ENCODE assay signal across 25 cellular contexts in genomic region chr2:68359889-68360288, GRCh38. TPM values are rescaled to one million over a fixed set of nuclear protein-coding genes. Genes with fewer than 3 reads are reported as not detected.
A peak's percentile ranks its signal among the peaks of the same experiment; 100 is the strongest.
DNase-seq lines count a peak whose midpoint lies in the region; ATAC-seq, FAIRE-seq and TF ChIP-seq lines count a peak whose summit lies in the region.
"Had no signal": no experiment of that assay in that cellular context is flagged by ENCODE, and none has a peak within 500 bp of the region (broad histone marks: within the 10 kb centered on the region; RNA-seq: fewer than 3 reads in every experiment).

No MANE protein-coding gene starts in this region.

- H3K36me3 ChIP-seq in PC-3 (ENCODE audit: low read depth, low read length), result no peaks in the 10 kb centered on the region
- H3K36me3 ChIP-seq in pancreas, result no peaks in the 10 kb centered on the region
- H3K36me3 ChIP-seq: tibial nerve had no signal

- H3K9me3 ChIP-seq in PC-3 (ENCODE audit: low read length), result no peaks in the 10 kb centered on the region
- H3K9me3 ChIP-seq in pancreas, result no peaks in the 10 kb centered on the region
- H3K9me3 ChIP-seq: tibial nerve had no signal

- no peaks in the 10 kb centered on the region for H4K20me1 ChIP-seq in PC-3 (ENCODE audit: low read length)

- no peaks in the 10 kb centered on the region for H3F3A ChIP-seq in PC-3 (ENCODE audit: low read length, unreplicated experiment)

- H3K4me3 Mint-ChIP-seq in activated CD8-positive, alpha-beta memory T cell treated with anti-CD3 and anti-CD28 coated beads, Interleukin-2, amount 10 ng/mL, durations not matched to agents 7 days and 5 days, result no peak overlapping the region
- no peak overlapping the region for H3K4me3 Mint-ChIP-seq in effector memory CD8-positive, alpha-beta T cell
- H3K4me3 Mint-ChIP-seq: activated B cell treated with CpG ODN at 0.5 μM for 24 hours; activated T-helper 1 cell treated with anti-CD3 and anti-CD28 coated beads, Interleukin-12 subunit alpha, Interleukin-12 subunit beta, Interleukin-2, Interleukin-4 antibody, amounts not matched to agents 30 ng/mL and 10 ng/mL and 1 ng/mL, durations not matched to agents 14 hours and 24 hours and 36 hours; CD4-positive, CD25-positive, alpha-beta regulatory T cell; stimulated activated naive CD8-positive, alpha-beta T cell treated with anti-CD3 and anti-CD28 coated beads, Interleukin-15, Interleukin-2, amounts not matched to agents 100 ng/mL and 50 ng/mL, for 24 hours; T-helper 1 cell treated with Interleukin-12 subunit alpha and Interleukin-12 subunit beta and Interleukin-4 antibody, amounts not matched to agents 30 μg/mL and 1 μg/mL, for 36 hours had no signal

- whole genome bisulfite sequencing in pancreas, 2 donors, result 63 to 87% methylated on average over 3 of the region's 3 CpGs

- peaks cover 31% of the 10 kb centered on the region for H3K4me1 Mint-ChIP-seq in activated CD8-positive, alpha-beta memory T cell treated with anti-CD3 and anti-CD28 coated beads, Interleukin-2, amount 10 ng/mL, durations not matched to agents 7 days and 5 days
- peaks cover 28 to 47% of the 10 kb centered on the region in 2 donors for H3K4me1 Mint-ChIP-seq in effector memory CD8-positive, alpha-beta T cell (ENCODE audit: low read depth in 2 of 2)

- no peak overlapping the region for H3K9ac ChIP-seq in PC-3 (ENCODE audit: low read length)

- H3K4me3 ChIP-seq in HFF-Myc (replicated peaks; ENCODE audit: low read depth, low read length) (no peak overlapping the region), PC-3 (ENCODE audit: low read length) (no peak overlapping the region), fibroblast of the aortic adventitia (ENCODE audit: low read depth, low read length) (no peak overlapping the region), pancreas (no peak overlapping the region)
- H3K4me3 ChIP-seq: hepatocyte, smooth muscle cell, tibial nerve had no signal

- CTCF ChIA-PET in PC-3 (lab: Charles Lee), result interaction anchor here (0.6 kb wide), 1 partner anchor 392 kb away, joined by 3 read pairs; no protein-coding TSS in a partner anchor
- CTCF ChIA-PET in activated CD8-positive, alpha-beta memory T cell treated with anti-CD3 and anti-CD28 coated beads, Interleukin-2, amount 10 ng/mL, durations not matched to agents 7 days and 5 days (lab: Charles Lee), result interaction anchor here (1.8 to 6.0 kb wide), 3 partner anchors 21 to 82 kb away, joined by 3 to 77 read pairs (median 10); no protein-coding TSS in a partner anchor

- H3K9me2 ChIP-seq in PC-3 (replicated peaks; ENCODE audit: low read length), result no peaks in the 10 kb centered on the region

- no TSS peak for BruUV-seq in PC-3 (replicated peaks; lab: Mats Ljungman, UMichigan)

- ATAC-seq in PC-3 (no peak), pancreas (no peak)
- no peak for ATAC-seq in activated CD8-positive, alpha-beta memory T cell treated with anti-CD3 and anti-CD28 coated beads, Interleukin-2, amount 10 ng/mL, durations not matched to agents 7 days and 5 days
- ATAC-seq in effector memory CD8-positive, alpha-beta T cell (replicated peaks), result no peak
- ATAC-seq: activated naive CD4-positive, alpha-beta T cell treated with anti-CD3 and anti-CD28 coated beads, Interleukin-2, amount 50 U/mL, for 72 hours had no signal

- intact Hi-C loops in PC-3 (cut with micrococcal nuclease), result loop anchor here (2.0 to 5.0 kb wide), 2 partner anchors 23 to 168 kb away; no protein-coding TSS in a partner anchor
- intact Hi-C loops in pancreas (cut with DNase I), result no loop called here

- no peaks in the 10 kb centered on the region for H3K36me3 Mint-ChIP-seq in activated CD8-positive, alpha-beta memory T cell treated with anti-CD3 and anti-CD28 coated beads, Interleukin-2, amount 10 ng/mL, durations not matched to agents 7 days and 5 days
- H3K36me3 Mint-ChIP-seq in effector memory CD8-positive, alpha-beta T cell (ENCODE audit: insufficient read depth), result peaks cover 11% of the 10 kb centered on the region
- H3K36me3 Mint-ChIP-seq: activated naive CD4-positive, alpha-beta T cell treated with anti-CD3 and anti-CD28 coated beads, Interleukin-2, amount 50 U/mL, for 72 hours; CD4-positive, CD25-positive, alpha-beta regulatory T cell had no signal

- no peak overlapping the region for H3K4me2 ChIP-seq in PC-3 (ENCODE audit: low read length)
- H3K4me2 ChIP-seq: hepatocyte, smooth muscle cell had no signal

- no peak overlapping the region for H3K27ac Mint-ChIP-seq in activated CD8-positive, alpha-beta memory T cell treated with anti-CD3 and anti-CD28 coated beads, Interleukin-2, amount 10 ng/mL, durations not matched to agents 7 days and 5 days
- H3K27ac Mint-ChIP-seq in effector memory CD8-positive, alpha-beta T cell, result no peak overlapping the region
- H3K27ac Mint-ChIP-seq: activated B cell treated with CpG ODN at 0.5 μM for 24 hours; activated naive CD4-positive, alpha-beta T cell treated with anti-CD3 and anti-CD28 coated beads, Interleukin-2, amount 50 U/mL, for 72 hours; activated T-helper 1 cell treated with anti-CD3 and anti-CD28 coated beads, Interleukin-12 subunit alpha, Interleukin-12 subunit beta, Interleukin-2, Interleukin-4 antibody, amounts not matched to agents 30 ng/mL and 10 ng/mL and 1 ng/mL, durations not matched to agents 14 hours and 24 hours and 36 hours; CD4-positive, CD25-positive, alpha-beta regulatory T cell; stimulated activated naive CD8-positive, alpha-beta T cell treated with anti-CD3 and anti-CD28 coated beads, Interleukin-15, Interleukin-2, amounts not matched to agents 100 ng/mL and 50 ng/mL, for 24 hours; T-helper 1 cell treated with Interleukin-12 subunit alpha and Interleukin-12 subunit beta and Interleukin-4 antibody, amounts not matched to agents 30 μg/mL and 1 μg/mL, for 36 hours had no signal

- H3K4me1 ChIP-seq in PC-3 (ENCODE audit: insufficient read depth, low read length) (peaks cover 4% of the 10 kb centered on the region; the same call in 1 of the 2 replicates), pancreas (no peaks in the 10 kb centered on the region)

- H3K9me3 Mint-ChIP-seq in activated CD8-positive, alpha-beta memory T cell treated with anti-CD3 and anti-CD28 coated beads, Interleukin-2, amount 10 ng/mL, durations not matched to agents 7 days and 5 days (ENCODE audit: low read depth), result no peaks in the 10 kb centered on the region
- no peaks in the 10 kb centered on the region for H3K9me3 Mint-ChIP-seq in effector memory CD8-positive, alpha-beta T cell
- H3K9me3 Mint-ChIP-seq: activated B cell treated with CpG ODN at 0.5 μM for 24 hours; activated naive CD4-positive, alpha-beta T cell treated with anti-CD3 and anti-CD28 coated beads, Interleukin-2, amount 50 U/mL, for 72 hours; activated T-helper 1 cell treated with anti-CD3 and anti-CD28 coated beads, Interleukin-12 subunit alpha, Interleukin-12 subunit beta, Interleukin-2, Interleukin-4 antibody, amounts not matched to agents 30 ng/mL and 10 ng/mL and 1 ng/mL, durations not matched to agents 14 hours and 24 hours and 36 hours; CD4-positive, CD25-positive, alpha-beta regulatory T cell; stimulated activated naive CD8-positive, alpha-beta T cell treated with anti-CD3 and anti-CD28 coated beads, Interleukin-15, Interleukin-2, amounts not matched to agents 100 ng/mL and 50 ng/mL, for 24 hours; T-helper 1 cell treated with Interleukin-12 subunit alpha and Interleukin-12 subunit beta and Interleukin-4 antibody, amounts not matched to agents 30 μg/mL and 1 μg/mL, for 36 hours had no signal

- no peaks in the 10 kb centered on the region for H3K27me3 ChIP-seq in PC-3 (ENCODE audit: low read length)
- H3K27me3 ChIP-seq in pancreas, result no peaks in the 10 kb centered on the region
- H3K27me3 ChIP-seq: hepatocyte, tibial nerve had no signal

- TF ChIP-seq CTCF in C4-2B (conservative IDR thresholded peaks at IDR 0.05) (peak; percentile 23), HFF-Myc (IDR thresholded peaks at IDR 0.05; ENCODE audit: low read depth, low read length, missing control alignments) (peak; percentile 7), PC-3 (conservative IDR thresholded peaks at IDR 0.05; ENCODE audit: low read depth, low read length) (peak; percentile 39), fibroblast of the aortic adventitia (IDR thresholded peaks at IDR 0.05; ENCODE audit: insufficient read depth, low read length) (peak; percentile 26), pancreas (IDR thresholded peaks at IDR 0.05) (no peak)

- H2AFZ ChIP-seq in PC-3 (ENCODE audit: low read length), result no peak overlapping the region
- H2AFZ ChIP-seq: hepatocyte had no signal

- H3K79me2 ChIP-seq in PC-3 (ENCODE audit: low read length), result no peaks in the 10 kb centered on the region
- H3K79me2 ChIP-seq: hepatocyte had no signal

- H3K27ac ChIP-seq in C4-2B (no peak overlapping the region), PC-3 (ENCODE audit: low read length) (no peak overlapping the region), pancreas (no peak overlapping the region)
- H3K27ac ChIP-seq: hepatocyte, tibial nerve had no signal

- no peak for DNase-seq in HFF-Myc (ENCODE audit: extremely low read depth, low read depth)
- DNase-seq in PC-3, result no peak
- no peak for DNase-seq in fibroblast of the aortic adventitia (ENCODE audit: low read depth)
- no peak for DNase-seq in activated CD8-positive, alpha-beta memory T cell treated with anti-CD3 and anti-CD28 coated beads, Interleukin-2, amount 10 ng/mL, durations not matched to agents 7 days and 5 days
- no peak for DNase-seq in SKM-1 treated with dmso at 0.1 percent for 144 hours (lab: John Stamatoyannopoulos, UW; ENCODE audit: unreplicated experiment)
- DNase-seq in pancreas, result no peak
- no peak for DNase-seq in effector memory CD8-positive, alpha-beta T cell
- DNase-seq: ACHN; activated B cell treated with CpG ODN at 0.5 μM for 24 hours; CD4-positive, CD25-positive, alpha-beta regulatory T cell; effector memory CD4-positive, alpha-beta T cell; H7; NCI-H1417 treated with DMSO at 0.1 percent for 48 hours; NCI-H524 treated with DMSO at 0.1 percent for 48 hours; SHP77; stimulated activated CD4-positive, alpha-beta T cell treated with anti-CD3 and anti-CD28 coated beads, Interleukin-4, amount 100 ng/mL, for 1 hour had no signal

- no peaks in the 10 kb centered on the region for H3K27me3 Mint-ChIP-seq in activated CD8-positive, alpha-beta memory T cell treated with anti-CD3 and anti-CD28 coated beads, Interleukin-2, amount 10 ng/mL, durations not matched to agents 7 days and 5 days
- H3K27me3 Mint-ChIP-seq in effector memory CD8-positive, alpha-beta T cell, result no peaks in the 10 kb centered on the region
- H3K27me3 Mint-ChIP-seq: activated B cell treated with CpG ODN at 0.5 μM for 24 hours; stimulated activated naive CD8-positive, alpha-beta T cell treated with anti-CD3 and anti-CD28 coated beads, Interleukin-15, Interleukin-2, amounts not matched to agents 100 ng/mL and 50 ng/mL, for 24 hours had no signal

- POLR2A ChIA-PET in PC-3 (lab: Charles Lee; ENCODE audit: unreplicated experiment), result no interaction called here

- FAIRE-seq in pancreas (lab: Jason Lieb, UNC), result no peak

RNA-seq across cellular contexts. Expression of gene PLEK, which starts 5.2 kb away (rescaled TPM):
- total RNA-seq in PC-3 (2014; rRNA removed), result not detected in 2 replicates
- under 0.01 TPM in 1 of 2 replicates, not detected in the other for total RNA-seq in fibroblast of the aortic adventitia (ENCODE audit: low replicate concordance)
- total RNA-seq in activated CD8-positive, alpha-beta memory T cell treated with anti-CD3 and anti-CD28 coated beads, Interleukin-2, amount 10 ng/mL, durations not matched to agents 7 days and 5 days, result 10 to 100 TPM; 31.8 to 42.5 TPM
- 1 to 10 TPM in 4 of 6 donors, under 1 TPM in 2; 0.28 to 8.0 (median 2.0) TPM for total RNA-seq in pancreas
- polyA plus RNA-seq in pancreas, result 1 to 10 TPM; 1.0 to 2.1 TPM
- total RNA-seq: G401, H7, smooth muscle cell had no signal
- polyA plus RNA-seq: smooth muscle cell had no signal

RNA-seq across cellular contexts. Expression of gene CNRIP1, which starts 40.1 kb away (rescaled TPM):
- 11.6 and 11.7 TPM in 2 replicates for total RNA-seq in PC-3 (2014; rRNA removed)
- total RNA-seq in fibroblast of the aortic adventitia (ENCODE audit: low replicate concordance), result 40.0 and 46.9 TPM in 2 replicates
- total RNA-seq in activated CD8-positive, alpha-beta memory T cell treated with anti-CD3 and anti-CD28 coated beads, Interleukin-2, amount 10 ng/mL, durations not matched to agents 7 days and 5 days, result not detected
- 1 to 10 TPM in 5 of 6 donors, under 1 TPM in 1; 0.85 to 4.8 (median 2.1) TPM for total RNA-seq in pancreas
- 1 to 10 TPM; 3.7 to 6.4 TPM for polyA plus RNA-seq in pancreas
- total RNA-seq: activated B cell treated with CpG ODN at 0.5 μM for 24 hours; activated naive CD4-positive, alpha-beta T cell treated with anti-CD3 and anti-CD28 coated beads, Interleukin-2, amount 50 U/mL, for 72 hours; activated T-helper 1 cell treated with anti-CD3 and anti-CD28 coated beads, Interleukin-12 subunit alpha, Interleukin-12 subunit beta, Interleukin-2, Interleukin-4 antibody, amounts not matched to agents 30 ng/mL and 10 ng/mL and 1 ng/mL, durations not matched to agents 14 hours and 24 hours and 36 hours; CD4-positive, CD25-positive, alpha-beta regulatory T cell had no signal

Comparison
In these comparisons a context has a peak if more than half of its experiments do, and no peak if none do; other contexts are left out.
1. CTCF ChIP-seq: peak in C4-2B (single experiment), HFF-Myc (single experiment), PC-3 (single experiment) and fibroblast of the aortic adventitia (single experiment); none in pancreas (0 of 4).